In the genomic region with DNA sequence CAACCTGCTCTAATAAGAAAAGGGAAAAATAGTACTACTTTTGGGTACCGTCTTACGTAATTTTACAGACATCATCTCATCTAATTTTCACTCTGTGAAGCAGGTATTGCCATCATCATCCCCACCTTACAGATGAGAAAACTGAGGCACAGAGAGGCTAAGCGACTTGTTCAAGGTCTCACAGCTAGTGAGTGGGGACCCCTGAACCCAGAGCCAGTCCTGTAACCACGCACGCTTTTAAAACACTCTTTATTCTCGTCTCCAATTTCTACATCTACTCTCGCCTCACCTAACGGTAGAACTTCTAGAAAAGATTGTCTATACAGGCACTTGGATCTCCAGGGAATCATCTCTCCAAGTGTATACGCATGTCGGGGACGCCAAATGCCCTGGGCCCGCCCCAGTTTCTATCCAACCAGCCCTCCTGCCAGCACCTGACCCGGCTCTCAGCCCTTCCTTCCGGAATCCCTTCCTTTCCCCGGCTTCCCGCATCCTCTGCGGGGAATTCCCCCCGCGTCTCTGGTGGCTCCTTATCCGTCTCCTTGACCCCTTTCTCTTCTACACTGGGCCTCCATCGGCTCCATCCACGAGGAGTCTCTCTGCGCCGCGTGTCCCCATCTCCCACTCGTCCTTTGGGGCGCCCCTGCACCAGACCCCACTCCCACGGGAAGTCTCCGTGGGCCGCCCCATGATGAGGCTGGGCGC, we compare ENCODE assay signal across 8 cellular contexts. TPM values are rescaled to one million over a fixed set of nuclear protein-coding genes. Genes with fewer than 3 reads are reported as not detected.
DNase-seq lines count a peak whose midpoint lies in the region; ATAC-seq, FAIRE-seq and TF ChIP-seq lines count a peak whose summit lies in the region.

No MANE protein-coding gene starts in this region.

- H3K27me3 ChIP-seq in GM12878 (replicated peaks in 1 of 2; ENCODE audit: control insufficient read depth in 2 of 2, insufficient read depth in 2 of 2, low read length in 1 of 2) (no peaks in the 10 kb centered on the region), keratinocyte (ENCODE audit: control insufficient read depth, extremely low read depth, insufficient read depth, low read length) (no peaks in the 10 kb centered on the region)

- SMC1A ChIA-PET in GM12878 (lab: Charles Lee; ENCODE audit: uncharacterized antibody, unreplicated experiment) = interaction anchor here (0.8 to 26.1 kb wide), 4 partner anchors 12 to 309 kb away, joined by 3 to 522 read pairs (median 11); no protein-coding TSS in a partner anchor

- H4K20me1 ChIP-seq in GM12878 (ENCODE audit: control insufficient read depth, insufficient read depth) (no peaks in the 10 kb centered on the region), keratinocyte (ENCODE audit: control insufficient read depth, extremely low read depth, insufficient read depth, low read length) (no peaks in the 10 kb centered on the region)

- no peaks in the 10 kb centered on the region for H3K9me3 Mint-ChIP-seq in IgD-negative memory B cell
- H3K9me3 Mint-ChIP-seq in stimulated activated naive B cell treated with anti-CD40 and anti-IgM and Interleukin-4, amounts not matched to agents 10 μg/mL and 1 μg/mL and 100 μg/mL, for 72 hours = no peaks in the 10 kb centered on the region

- ATAC-seq in GM12878 = peak; percentile 1; the same call in 2 of the 3 replicates
- ATAC-seq in stimulated activated naive B cell treated with anti-CD40 and anti-IgM and Interleukin-4, amounts not matched to agents 10 μg/mL and 1 μg/mL and 100 μg/mL, for 72 hours (replicated peaks) = no peak
- ATAC-seq in HG03521 (IDR thresholded peaks at IDR 0.05; ENCODE audit: unreplicated experiment) = no peak

- TF ChIP-seq EP300 in GM12878 (IDR thresholded peaks at IDR 0.05; ENCODE audit: borderline replicate concordance in 1 of 2, control insufficient read depth in 1 of 2, low read depth in 2 of 2, low read length in 2 of 2) = no peak

- in situ Hi-C loops in GM12878 (cut with MboI) = no loop called here

- H3K27ac Mint-ChIP-seq in IgD-negative memory B cell = peak overlapping the region; percentile 85 to 97 (median 97)
- peak overlapping the region; percentile 96 for H3K27ac Mint-ChIP-seq in stimulated activated naive B cell treated with anti-CD40 and anti-IgM and Interleukin-4, amounts not matched to agents 10 μg/mL and 1 μg/mL and 100 μg/mL, for 72 hours

- no peak for TF ChIP-seq RAD21 in GM12878 (IDR thresholded peaks at IDR 0.05; ENCODE audit: insufficient read depth, low read depth, low read length)

- H3K9me3 ChIP-seq in GM12878 (replicated peaks; ENCODE audit: control insufficient read depth, insufficient read depth, low read length) (no peaks in the 10 kb centered on the region), keratinocyte (ENCODE audit: control insufficient read depth, low read depth, low read length) (no peaks in the 10 kb centered on the region)

- no peak for TF ChIP-seq POLR2A in GM12878 (IDR thresholded peaks at IDR 0.05; ENCODE audit: low read depth, low read length)

- POLR2A ChIA-PET in GM12878 (lab: Charles Lee) = interaction anchor here (0.6 to 18.1 kb wide), 5 partner anchors 7 to 256 kb away, joined by 3 to 383 read pairs (median 4); no protein-coding TSS in a partner anchor

- no peaks in the 10 kb centered on the region for H3K36me3 Mint-ChIP-seq in IgD-negative memory B cell
- H3K36me3 Mint-ChIP-seq in stimulated activated naive B cell treated with anti-CD40 and anti-IgM and Interleukin-4, amounts not matched to agents 10 μg/mL and 1 μg/mL and 100 μg/mL, for 72 hours = peaks cover 30 to 32% of the 10 kb centered on the region in 2 donors

- H3K79me2 ChIP-seq in GM12878 (ENCODE audit: control insufficient read depth, insufficient read depth, low read length) (peaks cover 72% of the 10 kb centered on the region), keratinocyte (ENCODE audit: control insufficient read depth, insufficient read depth, low read length) (no peaks in the 10 kb centered on the region)

- intact Hi-C loops in GM12878 (cut with micrococcal nuclease; ENCODE audit: unreplicated experiment) = loop anchor here (5.0 to 10.0 kb wide), 2 partner anchors 269 to 343 kb away; a partner anchor contains a TSS

- H3K4me3 ChIP-seq in GM12878 = peak overlapping the region; percentile 88
- peak overlapping the region; percentile 52 to 71 (median 67) for H3K4me3 ChIP-seq in keratinocyte (ENCODE audit: control insufficient read depth in 2 of 3, extremely low read depth in 1 of 3, insufficient read depth in 2 of 3, low read depth in 1 of 3, low read length in 3 of 3)

- CTCF ChIA-PET in GM12878 (lab: Yijun Ruan, JAX) = interaction anchor here (1.4 to 2.5 kb wide), 3 partner anchors 54 to 59 kb away, joined by 3 to 8 read pairs (median 7); no protein-coding TSS in a partner anchor

- H3K9ac ChIP-seq in GM12878 (ENCODE audit: control insufficient read depth, insufficient read depth, low read length) (peak overlapping the region; percentile 99), keratinocyte (ENCODE audit: control insufficient read depth, extremely low read depth, insufficient read depth, low read length) (peak overlapping the region; percentile 71)

- H3K27ac ChIP-seq in GM12878 (ENCODE audit: control insufficient read depth, insufficient read depth) = peak overlapping the region; percentile 99
- peak overlapping the region; percentile 47 for H3K27ac ChIP-seq in keratinocyte (ENCODE audit: control insufficient read depth, insufficient read depth, low read length)

- H2AFZ ChIP-seq in GM12878 (ENCODE audit: control insufficient read depth, low read depth, low read length) (no peak overlapping the region; the same call in 1 of the 2 replicates), keratinocyte (ENCODE audit: control insufficient read depth, low read length) (peak overlapping the region; percentile 80)

- 3% methylated on average over 31 of the region's 31 CpGs for WGBS in GM12878 (ENCODE audit: insufficient coverage, insufficient replicate concordance, low lambda C conversion rate, missing lambda C conversion rate)

- H3K4me3 Mint-ChIP-seq in IgD-negative memory B cell = peak overlapping the region; percentile 89 to 93 (median 92)
- peak overlapping the region; percentile 89 to 96 for H3K4me3 Mint-ChIP-seq in stimulated activated naive B cell treated with anti-CD40 and anti-IgM and Interleukin-4, amounts not matched to agents 10 μg/mL and 1 μg/mL and 100 μg/mL, for 72 hours

- FAIRE-seq in GM12878 (lab: Jason Lieb, UNC) (no peak), keratinocyte (lab: Jason Lieb, UNC) (no peak)

- TF ChIP-seq CTCF in GM12878 (IDR thresholded peaks at IDR 0.05 in 2 of 3, conservative IDR thresholded peaks at IDR 0.05 in 1 of 3; ENCODE audit: control insufficient read depth in 2 of 3, extremely low read depth in 1 of 3, insufficient read depth in 1 of 3, low read depth in 3 of 3, low read length in 3 of 3) = no peak
- TF ChIP-seq CTCF in keratinocyte (optimal IDR thresholded peaks at IDR 0.05 in 1 of 3, IDR thresholded peaks at IDR 0.05 in 1 of 3, conservative IDR thresholded peaks at IDR 0.05 in 1 of 3; ENCODE audit: extremely low read depth in 1 of 3, insufficient read depth in 2 of 3, low read length in 3 of 3) = no peak

- DNase-seq in COLO668 (lab: John Stamatoyannopoulos, UW; ENCODE audit: unreplicated experiment) = peak; percentile 33
- no peak for DNase-seq in GM12878 (ENCODE audit: low read depth, low spot score)
- DNase-seq in keratinocyte (ENCODE audit: low read depth, low spot score) = no peak
- DNase-seq in stimulated activated naive B cell treated with anti-CD40 and anti-IgM and Interleukin-4, amounts not matched to agents 10 μg/mL and 1 μg/mL and 100 μg/mL, for 72 hours = no peak
- no peak for DNase-seq in NOMO-1 treated with DMSO at 0.1 percent for 48 hours (lab: John Stamatoyannopoulos, UW; ENCODE audit: unreplicated experiment)
- no peak for DNase-seq in DMS153 treated with DMSO at 0.1 percent for 48 hours (lab: John Stamatoyannopoulos, UW; ENCODE audit: unreplicated experiment)

- no peaks in the 10 kb centered on the region for H3K27me3 Mint-ChIP-seq in IgD-negative memory B cell
- no peaks in the 10 kb centered on the region for H3K27me3 Mint-ChIP-seq in stimulated activated naive B cell treated with anti-CD40 and anti-IgM and Interleukin-4, amounts not matched to agents 10 μg/mL and 1 μg/mL and 100 μg/mL, for 72 hours

- RAD21 ChIA-PET in GM12878 (lab: Charles Lee; ENCODE audit: unreplicated experiment) = interaction anchor here (1.0 to 2.5 kb wide), 6 partner anchors 11 to 59 kb away, joined by 3 to 11 read pairs (median 6); no protein-coding TSS in a partner anchor

- H3K9me1 ChIP-seq in keratinocyte (ENCODE audit: control insufficient read depth, extremely low read depth, insufficient read depth, low read length) = no peaks in the 10 kb centered on the region

- no TSS peak for BruUV-seq in GM12878 (replicated peaks; lab: Mats Ljungman, UMichigan)

- H3K4me2 ChIP-seq in GM12878 (ENCODE audit: control insufficient read depth, insufficient read depth) = peak overlapping the region; percentile 38
- peak overlapping the region; percentile 89 for H3K4me2 ChIP-seq in keratinocyte (ENCODE audit: control insufficient read depth, extremely low read depth, insufficient read depth, low read depth, low read length)

- H3K36me3 ChIP-seq in GM12878 (ENCODE audit: control insufficient read depth in 2 of 2, insufficient read depth in 2 of 2, low read length in 1 of 2) (peaks cover 0 to 2% of the 10 kb centered on the region in 2 experiments; a peak in 2 of 4 replicates), keratinocyte (ENCODE audit: control insufficient read depth in 2 of 2, extremely low read depth in 1 of 2, insufficient read depth in 2 of 2, low read length in 2 of 2) (no peaks in the 10 kb centered on the region)

- H3K4me1 ChIP-seq in GM12878 (ENCODE audit: control insufficient read depth, insufficient read depth, low read length) = peaks cover 48% of the 10 kb centered on the region
- peaks cover 28% of the 10 kb centered on the region for H3K4me1 ChIP-seq in keratinocyte (ENCODE audit: control insufficient read depth, extremely low read depth, insufficient read depth, low read length)

- dilution Hi-C loops in keratinocyte (cut with MboI; ENCODE audit: extremely low pct_ligation_motif_present, low sequenced_read_pairs) = no loop called here

- H3K4me1 Mint-ChIP-seq in IgD-negative memory B cell = peaks cover 56 to 72% (median 61%) of the 10 kb centered on the region in 3 donors
- H3K4me1 Mint-ChIP-seq in stimulated activated naive B cell treated with anti-CD40 and anti-IgM and Interleukin-4, amounts not matched to agents 10 μg/mL and 1 μg/mL and 100 μg/mL, for 72 hours = peaks cover 46 to 86% of the 10 kb centered on the region in 2 donors

RNA-seq across cellular contexts. Expression of a gene that starts 1.6 kb away (rescaled TPM):
- 1.3 TPM for polyA plus RNA-seq in IgD-negative memory B cell
- total RNA-seq in GM12878 (2013; cell fraction: nucleolus; rRNA removed) = 317 and 349 TPM in 2 replicates
- total RNA-seq in GM12878 (2014; rRNA removed) = 144 and 153 TPM in 2 replicates
- 111 and 116 TPM in 2 replicates for total RNA-seq in GM12878 (2014; rRNA removed; fragmentation: Illumina TruSeq; extraction: Trizol)
- 163 and 164 TPM in 2 replicates for total RNA-seq in GM12878 (2021)
- 44.2 TPM for polyA plus RNA-seq in GM12878 (2011; ENCODE audit: low read depth)
- 106 and 147 TPM in 2 replicates for polyA plus RNA-seq in GM12878 (2011; rRNA removed)
- 186 and 209 TPM in 2 replicates for polyA plus RNA-seq in GM12878 (2011; cell fraction: cytosol; rRNA removed)
- 205 and 241 TPM in 2 replicates for polyA plus RNA-seq in GM12878 (2011; cell fraction: nucleus; rRNA removed)
- 65.1 and 86.6 TPM in 2 replicates for polyA plus RNA-seq in GM12878 (2012)
- 82.8 and 140 TPM in 2 replicates for polyA plus RNA-seq in GM12878 (2014; fragmentation: Illumina TruSeq; extraction: Trizol)
- 10 to 100 TPM; 13.8 to 16.6 TPM for polyA plus RNA-seq in GM12878 (2014; fragmentation: Nextera tagmentation; extraction: Ambion mirVana)
- 153 and 156 TPM in 2 replicates for polyA plus RNA-seq in GM12878 (2014; rRNA removed)
- 10 to 100 TPM; 69.6 to 79.5 TPM for polyA plus RNA-seq in GM12878 (2016; fragmentation: Nextera tagmentation; extraction: Ambion mirVana)
- polyA minus RNA-seq in GM12878 (2011; rRNA and poly(A)+ RNA removed) = 194 and 283 TPM in 2 replicates
- polyA minus RNA-seq in GM12878 (2011; cell fraction: cytosol; rRNA and poly(A)+ RNA removed) = 61.2 and 66.6 TPM in 2 replicates
- polyA minus RNA-seq in GM12878 (2011; cell fraction: nucleus; rRNA and poly(A)+ RNA removed) = 99.3 and 141 TPM in 2 replicates
- 0.71 to 2.5 TPM (median 1.2 TPM) in 3 replicates for polyA plus RNA-seq in keratinocyte
- polyA plus RNA-seq in keratinocyte (2011; ENCODE audit: low read depth) = 1.1 TPM
- polyA plus RNA-seq in keratinocyte (2011; cell fraction: cytosol; rRNA removed) = 0.26 and 0.43 TPM in 2 replicates
- polyA plus RNA-seq in keratinocyte (2011; cell fraction: nucleus; rRNA removed) = 9.9 and 11.7 TPM in 2 replicates
- polyA plus RNA-seq in keratinocyte (2012; ENCODE audit: low replicate concordance) = 0.54 and 1.9 TPM in 2 replicates
- polyA minus RNA-seq in keratinocyte = 0.43 to 1.2 TPM (median 1.1 TPM) in 3 replicates
- polyA minus RNA-seq in keratinocyte (2011; cell fraction: cytosol; rRNA and poly(A)+ RNA removed) = 0.58 TPM
- 1.3 and 2.0 TPM in 2 replicates for polyA minus RNA-seq in keratinocyte (2011; cell fraction: nucleus; rRNA and poly(A)+ RNA removed)

RNA-seq across cellular contexts. Expression of a gene that starts 51.2 kb away (rescaled TPM):
- 3.9 TPM for polyA plus RNA-seq in IgD-negative memory B cell
- 127 and 130 TPM in 2 replicates for total RNA-seq in GM12878 (2013; cell fraction: nucleolus; rRNA removed)
- 74.9 and 81.1 TPM in 2 replicates for total RNA-seq in GM12878 (2014; rRNA removed)
- 63.1 and 74.8 TPM in 2 replicates for total RNA-seq in GM12878 (2014; rRNA removed; fragmentation: Illumina TruSeq; extraction: Trizol)
- total RNA-seq in GM12878 (2021) = 116 and 133 TPM in 2 replicates
- polyA plus RNA-seq in GM12878 (2011; ENCODE audit: low read depth) = 38.7 TPM
- polyA plus RNA-seq in GM12878 (2011; rRNA removed) = 45.5 and 71.1 TPM in 2 replicates
- 118 and 119 TPM in 2 replicates for polyA plus RNA-seq in GM12878 (2011; cell fraction: cytosol; rRNA removed)
- 334 and 350 TPM in 2 replicates for polyA plus RNA-seq in GM12878 (2011; cell fraction: nucleus; rRNA removed)
- 63.6 and 78.6 TPM in 2 replicates for polyA plus RNA-seq in GM12878 (2012)
- 64.7 and 94.2 TPM in 2 replicates for polyA plus RNA-seq in GM12878 (2014; fragmentation: Illumina TruSeq; extraction: Trizol)
- 10 to 100 TPM; 26.0 to 50.2 TPM for polyA plus RNA-seq in GM12878 (2014; fragmentation: Nextera tagmentation; extraction: Ambion mirVana)
- polyA plus RNA-seq in GM12878 (2014; rRNA removed) = 98.6 and 106 TPM in 2 replicates
- polyA plus RNA-seq in GM12878 (2016; fragmentation: Nextera tagmentation; extraction: Ambion mirVana) = 100 to 1,000 TPM in 1 of 2 experiments, 10 to 100 TPM in 1; 97.9 to 113 TPM
- 85.9 and 103 TPM in 2 replicates for polyA minus RNA-seq in GM12878 (2011; rRNA and poly(A)+ RNA removed)
- 31.7 and 47.3 TPM in 2 replicates for polyA minus RNA-seq in GM12878 (2011; cell fraction: cytosol; rRNA and poly(A)+ RNA removed)
- 69.5 and 128 TPM in 2 replicates for polyA minus RNA-seq in GM12878 (2011; cell fraction: nucleus; rRNA and poly(A)+ RNA removed)
- polyA plus RNA-seq in keratinocyte = 7.3 to 31.4 TPM (median 11.7 TPM) in 3 replicates
- polyA plus RNA-seq in keratinocyte (2011; ENCODE audit: low read depth) = 5.5 TPM
- 10.0 and 13.5 TPM in 2 replicates for polyA plus RNA-seq in keratinocyte (2011; cell fraction: cytosol; rRNA removed)
- polyA plus RNA-seq in keratinocyte (2011; cell fraction: nucleus; rRNA removed) = 8.5 and 9.0 TPM in 2 replicates
- polyA plus RNA-seq in keratinocyte (2012; ENCODE audit: low replicate concordance) = 4.6 and 24.5 TPM in 2 replicates
- polyA minus RNA-seq in keratinocyte = 7.7 to 63.6 TPM (median 20.9 TPM) in 3 replicates
- 18.2 TPM for polyA minus RNA-seq in keratinocyte (2011; cell fraction: cytosol; rRNA and poly(A)+ RNA removed)
- polyA minus RNA-seq in keratinocyte (2011; cell fraction: nucleus; rRNA and poly(A)+ RNA removed) = 4.7 and 5.7 TPM in 2 replicates
